ENCODE assay signal across 15 cellular contexts in genomic region chr9:134625361-134626140, GRCh38. TPM values are rescaled to one million over a fixed set of nuclear protein-coding genes. Genes with fewer than 3 reads are reported as not detected.
DNase-seq lines count a peak whose midpoint lies in the region; ATAC-seq and TF ChIP-seq lines count a peak whose summit lies in the region.
"Had no signal": no experiment of that assay in that cellular context is flagged by ENCODE, and none has a peak within 500 bp of the region (broad histone marks: within the 10 kb centered on the region; RNA-seq: fewer than 3 reads in every experiment).

No MANE protein-coding gene starts in this region.

- no peaks in the 10 kb centered on the region for H3K9me3 ChIP-seq in PC-3 (ENCODE audit: low read length)
- H3K9me3 ChIP-seq in trophoblast cell (ENCODE audit: insufficient read depth, low read depth, low read length) = no peaks in the 10 kb centered on the region
- H3K9me3 ChIP-seq: colonic mucosa had no signal

- CTCF ChIA-PET in PC-3 (lab: Charles Lee) = no interaction called here

- peak overlapping the region; percentile 83 for H3K14ac ChIP-seq in trophoblast cell (ENCODE audit: low read length)

- H3K4me1 ChIP-seq in PC-3 (ENCODE audit: insufficient read depth, low read length) (peaks cover 28% of the 10 kb centered on the region), trophoblast cell (ENCODE audit: control insufficient read depth in 1 of 2, insufficient read depth in 2 of 2, low read length in 2 of 2) (peaks cover 44 to 59% of the 10 kb centered on the region in 2 experiments)
- H3K4me1 ChIP-seq: colonic mucosa, parathyroid adenoma had no signal

- peak overlapping the region; percentile 57 for H3K4me2 ChIP-seq in PC-3 (ENCODE audit: low read length)
- H3K4me2 ChIP-seq in trophoblast cell (ENCODE audit: low read length) = peak overlapping the region; percentile 31

- no peaks in the 10 kb centered on the region for H3K27me3 ChIP-seq in PC-3 (ENCODE audit: low read length)
- no peaks in the 10 kb centered on the region for H3K27me3 ChIP-seq in trophoblast cell (ENCODE audit: insufficient read depth, low read length)
- H3K27me3 ChIP-seq: colonic mucosa had no signal

- peak overlapping the region; percentile 87 for H2BK12ac ChIP-seq in trophoblast cell (ENCODE audit: low read length)

- POLR2A ChIA-PET in PC-3 (lab: Charles Lee; ENCODE audit: unreplicated experiment) = no interaction called here

- H3K23ac ChIP-seq in trophoblast cell (ENCODE audit: low read length) = no peak overlapping the region

- peak overlapping the region; percentile 79 for H3K18ac ChIP-seq in trophoblast cell (ENCODE audit: low read length)

- H4K91ac ChIP-seq in trophoblast cell (ENCODE audit: low read depth, low read length) = peak overlapping the region; percentile 82

- no CpG with 5 or more reads among the region's 22 CpGs for WGBS in trophoblast cell (ENCODE audit: extremely low coverage, insufficient coverage, insufficient read length)

- peak overlapping the region; percentile 13 for H3K4ac ChIP-seq in trophoblast cell (ENCODE audit: low read depth, low read length)

- intact Hi-C loops in PC-3 (cut with micrococcal nuclease) = no loop called here

- H3K9me2 ChIP-seq in PC-3 (replicated peaks; ENCODE audit: low read length) = no peaks in the 10 kb centered on the region

- H3K4me3 ChIP-seq in PC-3 (ENCODE audit: low read length) (no peak overlapping the region), trophoblast cell (ENCODE audit: low read depth, low read length) (no peak overlapping the region)
- H3K4me3 ChIP-seq: colonic mucosa had no signal

- H3K36me3 ChIP-seq in PC-3 (ENCODE audit: low read depth, low read length) (no peaks in the 10 kb centered on the region), trophoblast cell (ENCODE audit: control insufficient read depth in 1 of 2, insufficient read depth in 2 of 2, low read length in 2 of 2) (no peaks in the 10 kb centered on the region)
- H3K36me3 ChIP-seq: colonic mucosa had no signal

- H4K20me1 ChIP-seq in PC-3 (ENCODE audit: low read length) = no peaks in the 10 kb centered on the region

- H2AK5ac ChIP-seq in trophoblast cell (ENCODE audit: low read length) = peak overlapping the region; percentile 28

- no peak overlapping the region for H4K12ac ChIP-seq in trophoblast cell (ENCODE audit: low read depth, low read length)

- H4K8ac ChIP-seq in trophoblast cell (ENCODE audit: low read depth, low read length) = peak overlapping the region; percentile 74

- H3F3A ChIP-seq in PC-3 (ENCODE audit: low read length, unreplicated experiment) = no peaks in the 10 kb centered on the region

- H2AFZ ChIP-seq in PC-3 (ENCODE audit: low read length) = no peak overlapping the region
- H2AFZ ChIP-seq in trophoblast cell (ENCODE audit: insufficient read depth, low read length, poor library complexity) = peak overlapping the region; percentile 20
- H2AFZ ChIP-seq: parathyroid adenoma had no signal

- no peak for TF ChIP-seq CTCF in PC-3 (conservative IDR thresholded peaks at IDR 0.05; ENCODE audit: low read depth, low read length)

- ATAC-seq in PC-3 (no peak; the same call in 1 of the 2 replicates), GM21528 (IDR thresholded peaks at IDR 0.05; ENCODE audit: low FRiP score, unreplicated experiment) (no peak)

- peak overlapping the region; percentile 78 for H2BK5ac ChIP-seq in trophoblast cell (ENCODE audit: low read depth, low read length, poor library complexity)

- H3K79me2 ChIP-seq in PC-3 (ENCODE audit: low read length) (no peaks in the 10 kb centered on the region), trophoblast cell (ENCODE audit: control insufficient read depth, insufficient read depth, low read length, poor library complexity) (no peaks in the 10 kb centered on the region)
- H3K79me2 ChIP-seq: parathyroid adenoma had no signal

- H2BK120ac ChIP-seq in trophoblast cell (ENCODE audit: insufficient read depth, low read length, poor library complexity) = peak overlapping the region; percentile 92

- peak; percentile 53 for DNase-seq in Daoy (ENCODE audit: low read depth)
- peak; percentile 8 for DNase-seq in PC-3
- no peak for DNase-seq in epithelial cell of prostate (ENCODE audit: low read depth, low spot score)
- DNase-seq in trophoblast cell = no peak
- no peak for DNase-seq in iPS-NIHi11 (ENCODE audit: low spot score)
- no peak for DNase-seq in NCI-H2029 treated with DMSO at 0.1 percent for 48 hours (lab: John Stamatoyannopoulos, UW)
- DNase-seq in COLO668 (lab: John Stamatoyannopoulos, UW; ENCODE audit: unreplicated experiment) = no peak
- DNase-seq: activated CD4-positive, alpha-beta T cell treated with anti-CD3 and anti-CD28 coated beads, Interleukin-2, amount 10 ng/mL, durations not matched to agents 24 days and 14 days; activated gamma-delta T cell treated with Interleukin-2 at 50 U/mL for 16 hours; colonic mucosa; COR-L47; NCI-H146; NCI-H748 treated with DMSO at 0.1 percent for 48 hours had no signal

- BruUV-seq in PC-3 (replicated peaks; lab: Mats Ljungman, UMichigan) = no TSS peak

- H3K27ac ChIP-seq in PC-3 (ENCODE audit: low read length) = peak overlapping the region; percentile 49
- H3K27ac ChIP-seq in epithelial cell of prostate = peak overlapping the region; percentile 12
- peak overlapping the region; percentile 85 for H3K27ac ChIP-seq in trophoblast cell (ENCODE audit: low read depth, low read length)
- H3K27ac ChIP-seq: colonic mucosa, parathyroid adenoma had no signal

- H3K9ac ChIP-seq in PC-3 (ENCODE audit: low read length) (no peak overlapping the region), trophoblast cell (ENCODE audit: low read length) (no peak overlapping the region)
- H3K9ac ChIP-seq: parathyroid adenoma had no signal

- peaks cover 38% of the 10 kb centered on the region for H3K79me1 ChIP-seq in trophoblast cell (ENCODE audit: low read length)

RNA-seq across cellular contexts. Expression of gene COL5A1, which starts 16.1 kb away (rescaled TPM):
- total RNA-seq in Daoy (2014; rRNA removed; shearing (Covaris generic)) = 131 and 135 TPM in 2 replicates
- total RNA-seq in PC-3 (2014; rRNA removed) = 10.6 and 15.4 TPM in 2 replicates
- 431 and 476 TPM in 2 replicates for polyA plus RNA-seq in trophoblast cell (2013)
- total RNA-seq: activated CD4-positive, alpha-beta T cell treated with anti-CD3 and anti-CD28 coated beads, Interleukin-2, amount 10 ng/mL, durations not matched to agents 24 days and 14 days had no signal

Comparison
In these comparisons a context has a peak if more than half of its experiments do, and no peak if none do; other contexts are left out.
1. DNase-seq: peak in Daoy (single experiment) and PC-3 (single experiment); none in epithelial cell of prostate (single experiment), trophoblast cell (0 of 2), iPS-NIHi11 (single experiment), NCI-H2029 treated with DMSO at 0.1 percent for 48 hours (single experiment) and COLO668 (single experiment).
2. H3K27ac ChIP-seq: peak in every context shown above with its lines; median percentile 85 in trophoblast cell; 49 in PC-3; 12 in epithelial cell of prostate.